In genomic region chr4:159248383-159249178, GRCh38 we compare ENCODE assay signal across 9 cellular contexts.
DNase-seq lines count a peak whose midpoint lies in the region; ATAC-seq and TF ChIP-seq lines count a peak whose summit lies in the region.
"Had no signal": no experiment of that assay in that cellular context is flagged by ENCODE, and none has a peak within 500 bp of the region (broad histone marks: within the 10 kb centered on the region; RNA-seq: fewer than 3 reads in every experiment).

No MANE protein-coding gene starts in this region.

- DNase-seq in AG08395 (ENCODE audit: low spot score) (peak; percentile 68), NCI-H1436 (lab: John Stamatoyannopoulos, UW) (peak; percentile 85), cerebellar cortex (ENCODE audit: low spot score) (peak; percentile 78), RWPE1 (ENCODE audit: low spot score) (no peak), CD1c-positive myeloid dendritic cell (ENCODE audit: extremely low spot score) (no peak)
- DNase-seq in activated CD4-positive, alpha-beta T cell treated with anti-CD3 and anti-CD28 coated beads for 36 hours = no peak
- DNase-seq in stimulated activated CD4-positive, alpha-beta T cell treated with anti-CD3 and anti-CD28 coated beads, Interleukin-4, amount 100 ng/mL, for 4 hours = no peak

- no peaks in the 10 kb centered on the region for H3K27me3 Mint-ChIP-seq in activated CD4-positive, alpha-beta T cell treated with anti-CD3 and anti-CD28 coated beads for 36 hours

- H3K27ac ChIP-seq in mesodermal cell (ENCODE audit: low read depth, low read length, severe bottlenecking) (peak overlapping the region; percentile 91), RWPE1 (no peak overlapping the region)
- H3K27ac ChIP-seq: parathyroid adenoma had no signal

- H3K4me1 ChIP-seq in mesodermal cell (ENCODE audit: control insufficient read depth, insufficient read depth, low read length, poor library complexity, severe bottlenecking) = peaks cover 20% of the 10 kb centered on the region
- H3K4me1 ChIP-seq: parathyroid adenoma had no signal

- H3K36me3 ChIP-seq in mesodermal cell (ENCODE audit: control insufficient read depth, insufficient read depth, low read length) = peaks cover 38% of the 10 kb centered on the region

- CTCF ChIA-PET in activated CD4-positive, alpha-beta T cell treated with anti-CD3 and anti-CD28 coated beads for 36 hours (lab: Charles Lee) = interaction anchor here (0.7 kb wide), 1 partner anchor 449 kb away, joined by 5 read pairs; no protein-coding TSS in a partner anchor
- CTCF ChIA-PET in RWPE1 (lab: Yijun Ruan, JAX) = interaction anchor here (0.5 to 0.6 kb wide), 2 partner anchors 11 to 14 kb away, joined by 3 to 6 read pairs; no protein-coding TSS in a partner anchor

- peaks cover 22% of the 10 kb centered on the region for H3K36me3 Mint-ChIP-seq in activated CD4-positive, alpha-beta T cell treated with anti-CD3 and anti-CD28 coated beads for 36 hours (ENCODE audit: low read depth)

- H3K27ac Mint-ChIP-seq in activated CD4-positive, alpha-beta T cell treated with anti-CD3 and anti-CD28 coated beads for 36 hours = no peak overlapping the region

- intact Hi-C loops in activated CD4-positive, alpha-beta T cell treated with anti-CD3 and anti-CD28 coated beads for 36 hours (cut with DNase I, micrococcal nuclease) = no loop called here

- H3K4me3 ChIP-seq in mesodermal cell (ENCODE audit: extremely low read depth, insufficient read depth, low read length, poor library complexity, severe bottlenecking) = no peak overlapping the region

- ATAC-seq in activated CD4-positive, alpha-beta T cell treated with anti-CD3 and anti-CD28 coated beads for 36 hours = no peak

- no peak overlapping the region for H3K4me3 Mint-ChIP-seq in activated CD4-positive, alpha-beta T cell treated with anti-CD3 and anti-CD28 coated beads for 36 hours

- H3K9me3 ChIP-seq in mesodermal cell (ENCODE audit: control insufficient read depth, low read length) = peaks cover 4% of the 10 kb centered on the region

- TF ChIP-seq CTCF in RWPE1 (conservative IDR thresholded peaks at IDR 0.05; ENCODE audit: low read depth) = no peak

- POLR2A ChIA-PET in activated CD4-positive, alpha-beta T cell treated with anti-CD3 and anti-CD28 coated beads for 36 hours (lab: Charles Lee) = no interaction called here
- POLR2A ChIA-PET in RWPE1 (lab: Yijun Ruan, JAX; ENCODE audit: low non-redundant PET) = no interaction called here

- peaks cover 2% of the 10 kb centered on the region for H3K9me3 Mint-ChIP-seq in activated CD4-positive, alpha-beta T cell treated with anti-CD3 and anti-CD28 coated beads for 36 hours (ENCODE audit: low read depth)

- peaks cover 16% of the 10 kb centered on the region for H3K4me1 Mint-ChIP-seq in activated CD4-positive, alpha-beta T cell treated with anti-CD3 and anti-CD28 coated beads for 36 hours

- no CpG with 5 or more reads among the region's 7 CpGs for WGBS in mesodermal cell (ENCODE audit: insufficient coverage in 2 of 2), 2 experiments

Comparison
In these comparisons a context has a peak if more than half of its experiments do, and no peak if none do; other contexts are left out.
1. DNase-seq: peak in AG08395 (single experiment), NCI-H1436 (single experiment) and cerebellar cortex (single experiment); none in activated CD4-positive, alpha-beta T cell treated with anti-CD3 and anti-CD28 coated beads for 36 hours (single experiment), RWPE1 (single experiment), CD1c-positive myeloid dendritic cell (single experiment) and stimulated activated CD4-positive, alpha-beta T cell treated with anti-CD3 and anti-CD28 coated beads, Interleukin-4, amount 100 ng/mL, for 4 hours (0 of 2).